Comparison of ENCODE assay signal across 11 cellular contexts in genomic region chr7:155258233-155258575, GRCh38. TPM values are rescaled to one million over a fixed set of nuclear protein-coding genes. Genes with fewer than 3 reads are reported as not detected.
DNase-seq lines count a peak whose midpoint lies in the region; ATAC-seq, FAIRE-seq and TF ChIP-seq lines count a peak whose summit lies in the region.
"Had no signal": no experiment of that assay in that cellular context is flagged by ENCODE, and none has a peak within 500 bp of the region (broad histone marks: within the 10 kb centered on the region; RNA-seq: fewer than 3 reads in every experiment).

No MANE protein-coding gene starts in this region.

- H3K36me3 Mint-ChIP-seq in T-cell: no peaks in the 10 kb centered on the region
- no peaks in the 10 kb centered on the region for H3K36me3 Mint-ChIP-seq in activated T-helper 2 cell treated with anti-CD3 and anti-CD28 coated beads, Interferon-gamma antibody, Interleukin-2, Interleukin-4, amounts not matched to agents 10 μg/mL and 5 μg/mL and 100 μg/mL, durations not matched to agents 14 hours and 24 hours and 36 hours (ENCODE audit: low read depth)

- CTCF ChIA-PET in T-cell (lab: Charles Lee): interaction anchor here in 1 of 2 donors (0.7 kb wide), 1 partner anchor 87 kb away, joined by 4 read pairs; no protein-coding TSS in a partner anchor

- intact Hi-C loops in thyroid gland (cut with DNase I): no loop called here
- intact Hi-C loops in activated T-helper 2 cell treated with anti-CD3 and anti-CD28 coated beads, Interferon-gamma antibody, Interleukin-2, Interleukin-4, amounts not matched to agents 10 μg/mL and 5 μg/mL and 100 μg/mL, durations not matched to agents 14 hours and 24 hours and 36 hours (cut with micrococcal nuclease): no loop called here

- peaks cover 4 to 7% of the 10 kb centered on the region in 2 donors for H3K27me3 Mint-ChIP-seq in T-cell
- H3K27me3 Mint-ChIP-seq in activated T-helper 2 cell treated with anti-CD3 and anti-CD28 coated beads, Interferon-gamma antibody, Interleukin-2, Interleukin-4, amounts not matched to agents 10 μg/mL and 5 μg/mL and 100 μg/mL, durations not matched to agents 14 hours and 24 hours and 36 hours (ENCODE audit: low read depth): peaks cover 8% of the 10 kb centered on the region

- POLR2A ChIA-PET in T-cell (lab: Charles Lee): no interaction called here

- no peaks in the 10 kb centered on the region for H3K27me3 ChIP-seq in brain microvascular endothelial cell (replicated peaks)
- peaks cover 3% of the 10 kb centered on the region for H3K27me3 ChIP-seq in thyroid gland

- DNase-seq in HTR-8/SVneo (ENCODE audit: insufficient read length, low spot score) (peak; percentile 57), brain microvascular endothelial cell (peak; percentile 84), hepatic stellate cell (ENCODE audit: low spot score) (peak; percentile 89), thyroid gland (peak; percentile 67 to 76), T-cell (no peak), COLO668 (lab: John Stamatoyannopoulos, UW; ENCODE audit: unreplicated experiment) (no peak)
- DNase-seq in activated T-helper 2 cell treated with anti-CD3 and anti-CD28 coated beads, Interferon-gamma antibody, Interleukin-2, Interleukin-4, amounts not matched to agents 10 μg/mL and 5 μg/mL and 100 μg/mL, durations not matched to agents 14 hours and 24 hours and 36 hours (ENCODE audit: low spot score): no peak
- DNase-seq: NCI-H510A; stimulated activated naive CD8-positive, alpha-beta T cell treated with anti-CD3 and anti-CD28 coated beads, Interleukin-15, Interleukin-2, amounts not matched to agents 100 U/mL and 50 U/mL, for 24 hours had no signal

- FAIRE-seq in HTR-8/SVneo (lab: Jason Lieb, UNC): peak; percentile 65

- 20 to 25% methylated on average over 3 of the region's 3 CpGs for WGBS in thyroid gland, 2 donors

- in situ Hi-C loops in brain microvascular endothelial cell (cut with HindIII; ENCODE audit: low pct_ligation_motif_present, low sequenced_read_pairs): no loop called here

- no peaks in the 10 kb centered on the region for H3K4me1 Mint-ChIP-seq in T-cell
- H3K4me1 Mint-ChIP-seq in activated T-helper 2 cell treated with anti-CD3 and anti-CD28 coated beads, Interferon-gamma antibody, Interleukin-2, Interleukin-4, amounts not matched to agents 10 μg/mL and 5 μg/mL and 100 μg/mL, durations not matched to agents 14 hours and 24 hours and 36 hours (ENCODE audit: low read depth): peaks cover 18% of the 10 kb centered on the region

- no peak overlapping the region for H3K4me3 ChIP-seq in brain microvascular endothelial cell (ENCODE audit: low read depth, low read length)
- H3K4me3 ChIP-seq in thyroid gland (replicated peaks in 1 of 3): no peak overlapping the region

- ATAC-seq in HG02610 (IDR thresholded peaks at IDR 0.05; ENCODE audit: unreplicated experiment) (no peak), T-cell (replicated peaks in 1 of 4) (no peak)
- ATAC-seq: stimulated activated naive CD8-positive, alpha-beta T cell treated with anti-CD3 and anti-CD28 coated beads, Interleukin-15, Interleukin-2, amounts not matched to agents 100 U/mL and 50 U/mL, for 24 hours had no signal

- no peak overlapping the region for H3K4me3 Mint-ChIP-seq in T-cell
- no peak overlapping the region for H3K4me3 Mint-ChIP-seq in activated T-helper 2 cell treated with anti-CD3 and anti-CD28 coated beads, Interferon-gamma antibody, Interleukin-2, Interleukin-4, amounts not matched to agents 10 μg/mL and 5 μg/mL and 100 μg/mL, durations not matched to agents 14 hours and 24 hours and 36 hours (ENCODE audit: low read depth)
- H3K4me3 Mint-ChIP-seq: neural crest cell had no signal

- H3K27ac ChIP-seq in brain microvascular endothelial cell: peak overlapping the region; percentile 38
- H3K27ac ChIP-seq in thyroid gland: peak overlapping the region in 2 of 3 donors; percentile 68 to 73

- no peaks in the 10 kb centered on the region for H3K36me3 ChIP-seq in brain microvascular endothelial cell (replicated peaks)
- no peaks in the 10 kb centered on the region for H3K36me3 ChIP-seq in thyroid gland

- no peak for TF ChIP-seq POLR2A in thyroid gland (IDR thresholded peaks at IDR 0.05)

- H3K9me3 ChIP-seq in thyroid gland: no peaks in the 10 kb centered on the region

- no peak for TF ChIP-seq CTCF in brain microvascular endothelial cell (IDR thresholded peaks at IDR 0.05; ENCODE audit: low read depth, low read length, missing control alignments)
- TF ChIP-seq CTCF in thyroid gland (IDR thresholded peaks at IDR 0.05): no peak

- no peak overlapping the region for H3K27ac Mint-ChIP-seq in T-cell
- H3K27ac Mint-ChIP-seq in activated T-helper 2 cell treated with anti-CD3 and anti-CD28 coated beads, Interferon-gamma antibody, Interleukin-2, Interleukin-4, amounts not matched to agents 10 μg/mL and 5 μg/mL and 100 μg/mL, durations not matched to agents 14 hours and 24 hours and 36 hours: no peak overlapping the region

- H3K4me1 ChIP-seq in thyroid gland: peaks cover 4 to 14% of the 10 kb centered on the region in 2 donors

- no peaks in the 10 kb centered on the region for H3K9me3 Mint-ChIP-seq in T-cell
- H3K9me3 Mint-ChIP-seq in activated T-helper 2 cell treated with anti-CD3 and anti-CD28 coated beads, Interferon-gamma antibody, Interleukin-2, Interleukin-4, amounts not matched to agents 10 μg/mL and 5 μg/mL and 100 μg/mL, durations not matched to agents 14 hours and 24 hours and 36 hours: no peaks in the 10 kb centered on the region

RNA-seq across cellular contexts. Expression of gene INSIG1, which starts 39.5 kb away (rescaled TPM):
- total RNA-seq in thyroid gland (10 to 100 TPM; 17.5 to 79.4 (median 29.8) TPM), T-cell (10 to 100 TPM; 38.0 to 47.3 (median 42.4) TPM)
- total RNA-seq in activated T-helper 2 cell treated with anti-CD3 and anti-CD28 coated beads, Interferon-gamma antibody, Interleukin-2, Interleukin-4, amounts not matched to agents 10 μg/mL and 5 μg/mL and 100 μg/mL, durations not matched to agents 14 hours and 24 hours and 36 hours: 197 and 198 TPM in 2 replicates

Comparison
In these comparisons a context has a peak if more than half of its experiments do, and no peak if none do; other contexts are left out.
1. DNase-seq: peak in HTR-8/SVneo (single experiment), brain microvascular endothelial cell (single experiment), hepatic stellate cell (single experiment) and thyroid gland (2 of 2); none in T-cell (0 of 34), COLO668 (single experiment) and activated T-helper 2 cell treated with anti-CD3 and anti-CD28 coated beads, Interferon-gamma antibody, Interleukin-2, Interleukin-4, amounts not matched to agents 10 μg/mL and 5 μg/mL and 100 μg/mL, durations not matched to agents 14 hours and 24 hours and 36 hours (single experiment).